Comparison of ENCODE assay signal across 18 cellular contexts in the genomic region with DNA sequence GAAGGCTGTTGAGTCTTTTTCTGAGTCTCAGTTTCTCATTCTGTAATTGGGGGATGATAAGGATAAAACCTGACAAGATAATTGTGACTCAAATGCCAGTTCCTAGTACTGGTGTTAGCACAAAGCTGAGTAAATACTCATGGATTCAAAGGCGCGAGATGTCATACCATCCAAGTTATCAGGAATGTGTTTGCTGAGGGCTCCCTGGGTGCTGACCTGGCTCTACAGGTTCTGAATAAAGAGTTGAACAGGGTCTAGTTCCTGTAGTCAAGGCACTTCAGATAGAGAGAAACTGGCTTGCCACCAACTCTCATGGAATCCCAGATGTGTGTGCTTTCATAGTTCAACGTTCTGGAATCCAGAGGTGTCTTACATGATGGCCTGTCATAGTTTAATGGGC.
DNase-seq lines count a peak whose midpoint lies in the region; TF ChIP-seq lines count a peak whose summit lies in the region.
"Had no signal": no experiment of that assay in that cellular context is flagged by ENCODE, and none has a peak within 500 bp of the region (broad histone marks: within the 10 kb centered on the region; RNA-seq: fewer than 3 reads in every experiment).

No MANE protein-coding gene starts in this region.

- CTCF ChIA-PET in A673 (lab: Charles Lee): no interaction called here

- H3K27ac ChIP-seq in SU-DHL-6 (ENCODE audit: low read depth, low read length) (peak overlapping the region; percentile 100), A673 (ENCODE audit: low read depth, low read length, poor library complexity, severe bottlenecking) (no peak overlapping the region)
- H3K27ac ChIP-seq: HL-60, KMS-11, Peyer's patch had no signal

- intact Hi-C loops in A673 (cut with micrococcal nuclease; ENCODE audit: unreplicated experiment): no loop called here

- no peak overlapping the region for H2AFZ ChIP-seq in SU-DHL-6 (ENCODE audit: low read depth, low read length, severe bottlenecking)
- H2AFZ ChIP-seq: GM23338 had no signal

- H3K9ac ChIP-seq in SU-DHL-6 (ENCODE audit: low read length): peak overlapping the region; percentile 63
- H3K9ac ChIP-seq: KMS-11 had no signal

- H3K4me2 ChIP-seq in SU-DHL-6 (ENCODE audit: low read depth, low read length, poor library complexity, severe bottlenecking): peak overlapping the region; percentile 82
- H3K4me2 ChIP-seq: GM23338, KMS-11 had no signal

- H3K27me3 ChIP-seq in SU-DHL-6 (ENCODE audit: low read length) (no peaks in the 10 kb centered on the region), A673 (replicated peaks; ENCODE audit: insufficient read depth, low read depth, low read length, poor library complexity) (no peaks in the 10 kb centered on the region)
- H3K27me3 ChIP-seq: Peyer's patch had no signal

- in situ Hi-C loops in KBM-7 (cut with MboI; ENCODE audit: low pct_unique_long_range_greater_than_20kb, low sequenced_read_pairs): no loop called here

- H3K9me3 ChIP-seq in SU-DHL-6 (ENCODE audit: insufficient read depth, low read length) (no peaks in the 10 kb centered on the region), A673 (ENCODE audit: low read depth, low read length, poor library complexity, severe bottlenecking) (no peaks in the 10 kb centered on the region)
- H3K9me3 ChIP-seq: HAP-1, Peyer's patch had no signal

- H3K4me3 ChIP-seq in SU-DHL-6 (ENCODE audit: insufficient read depth, low read length, poor library complexity, severe bottlenecking) (peak overlapping the region; percentile 44), A673 (ENCODE audit: low read depth, low read length, poor library complexity, severe bottlenecking) (no peak overlapping the region)
- H3K4me3 ChIP-seq: GM23338, HAP-1, Peyer's patch had no signal

- DNase-seq in DMS53 (lab: John Stamatoyannopoulos, UW) (peak; percentile 86), NCI-H2029 (lab: John Stamatoyannopoulos, UW) (peak; percentile 17), hepatic stellate cell (ENCODE audit: low spot score) (no peak), A673 (ENCODE audit: low spot score) (no peak), KBM-7 (no peak), HT-29 (ENCODE audit: low spot score) (no peak)
- DNase-seq: ACHN, AML-193, DMS79 treated with DMSO at 0.1 percent for 48 hours, NCI-H1694 treated with DMSO at 0.1 percent for 48 hours, NCI-H2107, NCI-H748 treated with DMSO at 0.1 percent for 48 hours, Peyer's patch had no signal

- POLR2A ChIA-PET in A673 (lab: Charles Lee; ENCODE audit: low non-redundant PET): no interaction called here

- no peaks in the 10 kb centered on the region for H3K9me2 ChIP-seq in SU-DHL-6 (replicated peaks; ENCODE audit: insufficient read depth, low read length)

- no peaks in the 10 kb centered on the region for H4K20me1 ChIP-seq in SU-DHL-6 (ENCODE audit: low read depth, low read length)

- H3K4me1 ChIP-seq in A673 (ENCODE audit: insufficient read depth, low read length, poor library complexity, severe bottlenecking): no peaks in the 10 kb centered on the region
- H3K4me1 ChIP-seq: HAP-1 had no signal

- TF ChIP-seq CTCF in SU-DHL-6 (IDR thresholded peaks at IDR 0.05; ENCODE audit: insufficient read depth, low read length, poor library complexity, severe bottlenecking) (no peak), A673 (conservative IDR thresholded peaks at IDR 0.05; ENCODE audit: low read depth, low read length) (no peak)

- no TSS peak for BruUV-seq in A673 (replicated peaks; lab: Mats Ljungman, UMichigan)

- H3F3A ChIP-seq in SU-DHL-6 (ENCODE audit: insufficient read depth): peaks cover 75% of the 10 kb centered on the region

- H3K79me2 ChIP-seq in SU-DHL-6 (ENCODE audit: insufficient read depth, low read length): peaks cover 86% of the 10 kb centered on the region

- H3K36me3 ChIP-seq in SU-DHL-6 (ENCODE audit: low read length): no peaks in the 10 kb centered on the region
- no peaks in the 10 kb centered on the region for H3K36me3 ChIP-seq in A673 (ENCODE audit: insufficient read depth, low read length, poor library complexity, severe bottlenecking)
- H3K36me3 ChIP-seq: HAP-1, Peyer's patch had no signal

Comparison
In these comparisons a context has a peak if more than half of its experiments do, and no peak if none do; other contexts are left out.
1. DNase-seq: peak in DMS53 (single experiment) and NCI-H2029 (single experiment); none in hepatic stellate cell (single experiment), A673 (single experiment), KBM-7 (single experiment) and HT-29 (single experiment).